In genomic region chr15:69454953-69455352, GRCh38 we compare ENCODE assay signal across 11 cellular contexts. TPM values are rescaled to one million over a fixed set of nuclear protein-coding genes. Genes with fewer than 3 reads are reported as not detected.
DNase-seq lines count a peak whose midpoint lies in the region; ATAC-seq and TF ChIP-seq lines count a peak whose summit lies in the region.
"Had no signal": no experiment of that assay in that cellular context is flagged by ENCODE, and none has a peak within 500 bp of the region (broad histone marks: within the 10 kb centered on the region; RNA-seq: fewer than 3 reads in every experiment).

No MANE protein-coding gene starts in this region.

- POLR2A ChIA-PET in A673 (lab: Charles Lee; ENCODE audit: low non-redundant PET), result no interaction called here

- peak overlapping the region; percentile 83 for H3K4me3 ChIP-seq in A673 (ENCODE audit: low read depth, low read length, poor library complexity, severe bottlenecking)
- peak overlapping the region; percentile 95 for H3K4me3 ChIP-seq in GM23248

- in situ Hi-C loops in GM23248 (cut with MboI) (no loop called here), G401 (cut with HindIII; ENCODE audit: low sequenced_read_pairs) (no loop called here)

- H3K4me3 Mint-ChIP-seq in activated T-helper 2 cell treated with anti-CD3 and anti-CD28 coated beads, Interferon-gamma antibody, Interleukin-2, Interleukin-4, amounts not matched to agents 10 μg/mL and 5 μg/mL and 100 μg/mL, durations not matched to agents 14 hours and 24 hours and 36 hours (ENCODE audit: low read depth), result peak overlapping the region; percentile 99
- peak overlapping the region in 4 of 5 donors; percentile 95 to 99 (median 97) for H3K4me3 Mint-ChIP-seq in immature natural killer cell

- H3K36me3 ChIP-seq in A673 (ENCODE audit: insufficient read depth, low read length, poor library complexity, severe bottlenecking), result peaks cover 47% of the 10 kb centered on the region
- peaks cover 38% of the 10 kb centered on the region for H3K36me3 ChIP-seq in GM23248 (ENCODE audit: low read depth)

- H3K27ac Mint-ChIP-seq in activated T-helper 2 cell treated with anti-CD3 and anti-CD28 coated beads, Interferon-gamma antibody, Interleukin-2, Interleukin-4, amounts not matched to agents 10 μg/mL and 5 μg/mL and 100 μg/mL, durations not matched to agents 14 hours and 24 hours and 36 hours, result peak overlapping the region; percentile 33
- H3K27ac Mint-ChIP-seq in immature natural killer cell, result peak overlapping the region in 4 of 6 donors; percentile 4 to 60 (median 43)

- H3K9ac ChIP-seq in GM23248, result peak overlapping the region; percentile 96; the same call in 1 of the 2 replicates

- 54 to 61% methylated on average over 5 of the region's 5 CpGs for WGBS in GM23248 (ENCODE audit: low coverage in 1 of 2, low lambda C conversion rate in 2 of 2, missing lambda C conversion rate in 2 of 2), 2 experiments

- H2AFZ ChIP-seq in GM23248, result no peak overlapping the region

- H3F3A ChIP-seq in GM23248 (ENCODE audit: insufficient read depth), result peaks cover 77% of the 10 kb centered on the region

- peaks cover 59% of the 10 kb centered on the region for H3K36me3 Mint-ChIP-seq in activated T-helper 2 cell treated with anti-CD3 and anti-CD28 coated beads, Interferon-gamma antibody, Interleukin-2, Interleukin-4, amounts not matched to agents 10 μg/mL and 5 μg/mL and 100 μg/mL, durations not matched to agents 14 hours and 24 hours and 36 hours (ENCODE audit: low read depth)
- H3K36me3 Mint-ChIP-seq in immature natural killer cell, result peaks cover 12 to 24% (median 16%) of the 10 kb centered on the region in 3 donors

- H3K27me3 ChIP-seq in A673 (replicated peaks; ENCODE audit: insufficient read depth, low read depth, low read length, poor library complexity), result no peaks in the 10 kb centered on the region
- no peaks in the 10 kb centered on the region for H3K27me3 ChIP-seq in GM23248 (replicated peaks; ENCODE audit: insufficient read depth)

- CTCF ChIA-PET in A673 (lab: Charles Lee), result no interaction called here

- no TSS peak for BruUV-seq in A673 (replicated peaks; lab: Mats Ljungman, UMichigan)

- intact Hi-C loops in A673 (cut with micrococcal nuclease; ENCODE audit: unreplicated experiment), result no loop called here
- intact Hi-C loops in activated T-helper 2 cell treated with anti-CD3 and anti-CD28 coated beads, Interferon-gamma antibody, Interleukin-2, Interleukin-4, amounts not matched to agents 10 μg/mL and 5 μg/mL and 100 μg/mL, durations not matched to agents 14 hours and 24 hours and 36 hours (cut with micrococcal nuclease), result loop anchor here (5.0 kb wide), 1 partner anchor 642 kb away; the partner anchor contains the start of gene TLE3

- H3K27ac ChIP-seq in A673 (ENCODE audit: low read depth, low read length, poor library complexity, severe bottlenecking) (no peak overlapping the region), GM23248 (no peak overlapping the region)

- ATAC-seq in HG03439 (IDR thresholded peaks at IDR 0.05; ENCODE audit: unreplicated experiment), result no peak

- no peaks in the 10 kb centered on the region for H3K27me3 Mint-ChIP-seq in activated T-helper 2 cell treated with anti-CD3 and anti-CD28 coated beads, Interferon-gamma antibody, Interleukin-2, Interleukin-4, amounts not matched to agents 10 μg/mL and 5 μg/mL and 100 μg/mL, durations not matched to agents 14 hours and 24 hours and 36 hours (ENCODE audit: low read depth)
- peaks cover 8 to 13% (median 11%) of the 10 kb centered on the region in 3 donors for H3K27me3 Mint-ChIP-seq in immature natural killer cell (ENCODE audit: low read depth in 3 of 3)

- no peak for TF ChIP-seq CTCF in A673 (conservative IDR thresholded peaks at IDR 0.05; ENCODE audit: low read depth, low read length)

- peaks cover 22% of the 10 kb centered on the region for H3K4me1 ChIP-seq in A673 (ENCODE audit: insufficient read depth, low read length, poor library complexity, severe bottlenecking)
- peaks cover 21% of the 10 kb centered on the region for H3K4me1 ChIP-seq in GM23248 (ENCODE audit: insufficient read depth)

- H4K20me1 ChIP-seq in GM23248 (ENCODE audit: insufficient read depth), result peaks cover 18% of the 10 kb centered on the region; the same call in 1 of the 2 replicates

- peaks cover 28% of the 10 kb centered on the region for H3K4me1 Mint-ChIP-seq in activated T-helper 2 cell treated with anti-CD3 and anti-CD28 coated beads, Interferon-gamma antibody, Interleukin-2, Interleukin-4, amounts not matched to agents 10 μg/mL and 5 μg/mL and 100 μg/mL, durations not matched to agents 14 hours and 24 hours and 36 hours (ENCODE audit: low read depth)
- H3K4me1 Mint-ChIP-seq in immature natural killer cell, result peaks cover 39 to 49% of the 10 kb centered on the region in 2 donors

- peaks cover 40% of the 10 kb centered on the region for H3K79me2 ChIP-seq in GM23248 (ENCODE audit: insufficient read depth)

- H3K9me3 ChIP-seq in A673 (ENCODE audit: low read depth, low read length, poor library complexity, severe bottlenecking) (no peaks in the 10 kb centered on the region), GM23248 (ENCODE audit: low read depth) (no peaks in the 10 kb centered on the region)

- DNase-seq in A673 (ENCODE audit: low spot score) (no peak), GM23248 (no peak), immature natural killer cell (no peak), ureter (ENCODE audit: low spot score) (no peak), G401 (ENCODE audit: low spot score) (no peak)
- no peak for DNase-seq in activated T-helper 2 cell treated with anti-CD3 and anti-CD28 coated beads, Interferon-gamma antibody, Interleukin-2, Interleukin-4, amounts not matched to agents 10 μg/mL and 5 μg/mL and 100 μg/mL, durations not matched to agents 14 hours and 24 hours and 36 hours (ENCODE audit: low spot score)
- DNase-seq in stimulated activated CD4-positive, alpha-beta T cell treated with anti-CD3 and anti-CD28 coated beads, Interleukin-4, amount 100 ng/mL, for 4 hours, result no peak
- DNase-seq: activated CD4-positive, CD25-positive, alpha-beta regulatory T cell; NCI-H2029; small intestine had no signal

- peak overlapping the region; percentile 96 for H3K4me2 ChIP-seq in GM23248 (ENCODE audit: unreplicated experiment)

- no peaks in the 10 kb centered on the region for H3K9me3 Mint-ChIP-seq in activated T-helper 2 cell treated with anti-CD3 and anti-CD28 coated beads, Interferon-gamma antibody, Interleukin-2, Interleukin-4, amounts not matched to agents 10 μg/mL and 5 μg/mL and 100 μg/mL, durations not matched to agents 14 hours and 24 hours and 36 hours
- no peaks in the 10 kb centered on the region for H3K9me3 Mint-ChIP-seq in immature natural killer cell

- no peaks in the 10 kb centered on the region for H3K9me2 ChIP-seq in GM23248 (ENCODE audit: insufficient read depth)

RNA-seq across cellular contexts. Expression of gene RPLP1, which starts 2.3 kb away (rescaled TPM):
- total RNA-seq in A673 (2021) (1,496 and 1,613 TPM in 2 replicates), ureter (1,915 TPM)
- total RNA-seq in GM23248 (2014; rRNA removed; shearing (Covaris generic)), result 167 and 172 TPM in 2 replicates
- polyA plus RNA-seq in GM23248 (2016; fragmentation: Nextera tagmentation; extraction: Ambion mirVana) (952 and 963 TPM in 2 replicates), immature natural killer cell (1,000 to 10,000 TPM in 2 of 3 donors, 100 to 1,000 TPM in 1; 537 to 1,740 (median 1,337) TPM)
- total RNA-seq in activated T-helper 2 cell treated with anti-CD3 and anti-CD28 coated beads, Interferon-gamma antibody, Interleukin-2, Interleukin-4, amounts not matched to agents 10 μg/mL and 5 μg/mL and 100 μg/mL, durations not matched to agents 14 hours and 24 hours and 36 hours, result 1,844 and 1,891 TPM in 2 replicates
- 49.4 and 51.5 TPM in 2 replicates for total RNA-seq in G401 (2014; rRNA removed; shearing (Covaris generic))

RNA-seq across cellular contexts. Expression of gene KIF23, which starts 40.8 kb away (rescaled TPM):
- total RNA-seq in A673 (2021) (124 TPM in 2 replicates), ureter (3.0 TPM)
- 29.3 and 29.4 TPM in 2 replicates for total RNA-seq in GM23248 (2014; rRNA removed; shearing (Covaris generic))
- polyA plus RNA-seq in GM23248 (2016; fragmentation: Nextera tagmentation; extraction: Ambion mirVana) (27.6 and 28.8 TPM in 2 replicates), immature natural killer cell (under 1 TPM in 2 of 3 donors, not detected in 1; 0.36 to 0.81 TPM)
- total RNA-seq in activated T-helper 2 cell treated with anti-CD3 and anti-CD28 coated beads, Interferon-gamma antibody, Interleukin-2, Interleukin-4, amounts not matched to agents 10 μg/mL and 5 μg/mL and 100 μg/mL, durations not matched to agents 14 hours and 24 hours and 36 hours, result 44.5 and 46.8 TPM in 2 replicates
- 24.3 and 46.1 TPM in 2 replicates for total RNA-seq in G401 (2014; rRNA removed; shearing (Covaris generic))
